ENCODE assay signal across 8 cellular contexts in the genomic region with DNA sequence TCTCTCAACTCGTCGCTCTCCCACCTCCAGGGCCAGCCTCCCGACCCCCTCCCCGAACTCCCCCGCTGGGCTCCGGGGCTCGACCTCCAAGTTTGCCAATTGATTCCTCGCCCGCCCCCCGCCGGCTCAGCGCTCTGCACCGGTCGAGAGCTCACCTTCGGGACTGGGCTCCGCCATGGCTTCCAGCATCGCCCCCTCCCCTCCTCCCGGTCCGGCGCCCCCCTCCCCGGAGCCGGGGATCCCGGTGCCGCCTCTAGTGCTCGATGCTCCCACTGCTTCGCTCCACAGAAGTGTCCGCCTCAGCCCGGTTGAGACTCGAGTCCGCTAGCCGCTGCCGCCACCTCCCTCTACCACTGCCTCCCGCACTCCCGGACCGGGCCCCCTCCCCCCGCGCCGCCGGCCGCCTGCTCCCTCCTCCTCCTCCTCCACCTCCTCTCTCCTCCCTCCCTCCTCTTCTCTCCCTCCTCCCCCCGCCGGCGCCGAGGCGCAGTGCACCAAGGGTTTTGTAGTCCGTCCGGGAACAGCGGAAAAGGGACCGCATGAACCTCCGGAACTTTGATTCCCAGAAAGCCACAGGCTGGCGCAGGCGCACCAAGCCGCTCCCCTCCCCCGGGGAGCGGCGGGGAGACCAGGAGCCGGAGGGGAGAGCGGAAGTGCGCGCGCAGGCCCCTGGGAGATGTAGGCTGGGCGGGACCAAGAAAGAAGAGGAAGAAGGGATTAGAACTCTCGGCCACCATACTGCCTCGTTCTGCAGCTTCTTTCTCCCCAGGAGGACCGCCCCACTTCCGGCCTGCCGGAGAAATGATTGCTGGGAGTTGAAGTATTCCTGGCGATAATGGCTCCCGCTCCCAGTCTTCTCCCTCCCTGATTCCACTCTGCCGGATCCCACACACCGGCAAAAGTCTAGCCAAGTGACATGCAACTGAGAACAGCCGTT. TPM values are rescaled to one million over a fixed set of nuclear protein-coding genes. Genes with fewer than 3 reads are reported as not detected.
DNase-seq lines count a peak whose midpoint lies in the region; ATAC-seq and TF ChIP-seq lines count a peak whose summit lies in the region.

A gene (minus strand): TSS at position 367 of the 937 bp plus-strand sequence. CDS start 178 bp downstream, at position 189.

- no TSS peak for BruUV-seq in HCT116 (replicated peaks; lab: Mats Ljungman, UMichigan)

- in situ Hi-C loops in SK-MEL-5 (cut with HindIII; ENCODE audit: low pct_unique_long_range_greater_than_20kb, low sequenced_read_pairs): no loop called here

- peak within 1 kb of the TSS; percentile 82 for H3K4me2 ChIP-seq in HCT116 (ENCODE audit: low read length)
- H3K4me2 ChIP-seq in neural progenitor cell: peak within 1 kb of the TSS; percentile 83

- no peak for TF ChIP-seq POLR2A in HCT116 (IDR thresholded peaks at IDR 0.05; ENCODE audit: borderline replicate concordance, extremely low read depth, insufficient read depth, insufficient read length)

- intact Hi-C loops in HCT116 (cut with micrococcal nuclease): no loop called here

- H3K27ac ChIP-seq in HCT116 (ENCODE audit: low read depth, low read length) (peak within 1 kb of the TSS; percentile 92), foreskin keratinocyte (peak within 1 kb of the TSS; percentile 45), neural progenitor cell (peak within 1 kb of the TSS; percentile 64)

- peaks cover 10% of the 10 kb centered on the region for H3K27me3 Mint-ChIP-seq in neural progenitor cell (ENCODE audit: insufficient read depth, low read depth)

- H3K36me3 ChIP-seq in HCT116 (ENCODE audit: control insufficient read depth in 1 of 2, insufficient read depth in 2 of 2, low read length in 2 of 2) (peaks cover 24 to 40% of the 10 kb centered on the region in 2 experiments), neural progenitor cell (no peaks in the 10 kb centered on the region)

- no peak for TF ChIP-seq RAD21 in HCT116 (IDR thresholded peaks at IDR 0.05; ENCODE audit: low read depth)

- H3K4me1 Mint-ChIP-seq in neural progenitor cell: peaks cover 50% of the 10 kb centered on the region

- H4K20me1 ChIP-seq in HCT116 (ENCODE audit: insufficient read depth): no peaks in the 10 kb centered on the region
- H4K20me1 ChIP-seq in neural progenitor cell (ENCODE audit: low read depth): peaks cover 28% of the 10 kb centered on the region

- CTCF ChIA-PET in HCT116 (lab: Charles Lee): interaction anchor here (2.3 to 3.0 kb wide), 2 partner anchors 19 to 57 kb away, joined by 5 to 16 read pairs; a partner anchor contains a TSS

- RAD21 ChIA-PET in HCT116 (lab: Charles Lee; ENCODE audit: low non-redundant PET in 1 of 2, low total read pairs in 2 of 2, uncharacterized antibody in 2 of 2, unreplicated experiment in 2 of 2): no interaction called here

- DNase-seq in ELR (ENCODE audit: low read depth) (peak; percentile 100), HCT116 (ENCODE audit: low read depth, low spot score) (peak; percentile 99), MV-4-11 (lab: John Stamatoyannopoulos, UW) (peak; percentile 99), SK-MEL-5 (ENCODE audit: low read depth, low spot score) (peak; percentile 99), foreskin keratinocyte (peak; percentile 98 to 99), neural progenitor cell (ENCODE audit: low spot score) (peak; percentile 100), stromal cell of bone marrow (ENCODE audit: low read depth) (peak; percentile 99)
- peak; percentile 98 for DNase-seq in activated naive CD4-positive, alpha-beta T cell treated with Interleukin-2 at 50 U/mL for 16 hours

- peak; percentile 61 for ATAC-seq in HCT116
- ATAC-seq in foreskin keratinocyte: peak; percentile 68

- H3K4me3 ChIP-seq in HCT116 (replicated peaks in 1 of 2; ENCODE audit: low read depth in 1 of 2, low read length in 2 of 2): peak within 1 kb of the TSS; percentile 97 to 99
- H3K4me3 ChIP-seq in neural progenitor cell: peak within 1 kb of the TSS; percentile 99

- H3K27ac Mint-ChIP-seq in neural progenitor cell: peak within 1 kb of the TSS; percentile 94

- H3K9me3 ChIP-seq in HCT116 (ENCODE audit: control insufficient read depth in 1 of 2, insufficient read depth in 1 of 2, low read depth in 1 of 2, low read length in 2 of 2): no peaks in the 10 kb centered on the region
- no peaks in the 10 kb centered on the region for H3K9me3 ChIP-seq in neural progenitor cell (ENCODE audit: low read depth)

- TF ChIP-seq CTCF in HCT116 (IDR thresholded peaks at IDR 0.05 in 2 of 3, conservative IDR thresholded peaks at IDR 0.05 in 1 of 3; ENCODE audit: borderline replicate concordance in 1 of 3, insufficient read depth in 1 of 3, low read depth in 2 of 3, low read length in 2 of 3) (no peak), foreskin keratinocyte (conservative IDR thresholded peaks at IDR 0.05) (no peak), neural progenitor cell (IDR thresholded peaks at IDR 0.05) (no peak)

- H3K9me3 Mint-ChIP-seq in neural progenitor cell: no peaks in the 10 kb centered on the region

- no peaks in the 10 kb centered on the region for H3K9me2 ChIP-seq in HCT116 (ENCODE audit: insufficient read depth)

- H2AFZ ChIP-seq in HCT116 (ENCODE audit: low read depth, low read length, poor library complexity, severe bottlenecking): no peak within 1 kb of the TSS
- no peak within 1 kb of the TSS for H2AFZ ChIP-seq in neural progenitor cell (replicated peaks)

- H3K9ac ChIP-seq in HCT116 (ENCODE audit: low read length) (peak within 1 kb of the TSS; percentile 100), neural progenitor cell (peak within 1 kb of the TSS; percentile 86)

- POLR2A ChIA-PET in HCT116 (lab: Charles Lee): interaction anchor here (0.9 to 1.3 kb wide), 5 partner anchors 19 to 447 kb away, joined by 3 to 4 read pairs (median 3); a partner anchor contains a TSS

- H3K4me3 Mint-ChIP-seq in neural progenitor cell: peak within 1 kb of the TSS; percentile 99

- H3K36me3 Mint-ChIP-seq in neural progenitor cell: peaks cover 24% of the 10 kb centered on the region

- peaks cover 74% of the 10 kb centered on the region for H3F3A ChIP-seq in neural progenitor cell (ENCODE audit: low read depth)

- H3K27me3 ChIP-seq in HCT116 (ENCODE audit: insufficient read depth, low read length) (no peaks in the 10 kb centered on the region), foreskin keratinocyte (no peaks in the 10 kb centered on the region), neural progenitor cell (no peaks in the 10 kb centered on the region)

- peaks cover 37 to 64% of the 10 kb centered on the region in 2 experiments for H3K4me1 ChIP-seq in HCT116 (ENCODE audit: control insufficient read depth in 1 of 2, insufficient read depth in 2 of 2, low read length in 2 of 2)
- H3K4me1 ChIP-seq in foreskin keratinocyte: no peaks in the 10 kb centered on the region
- H3K4me1 ChIP-seq in neural progenitor cell: peaks cover 18% of the 10 kb centered on the region

- H3K79me2 ChIP-seq in HCT116 (ENCODE audit: insufficient read depth, low read length): peaks cover 59% of the 10 kb centered on the region
- H3K79me2 ChIP-seq in neural progenitor cell (ENCODE audit: low read depth): peaks cover 69% of the 10 kb centered on the region

TF ChIP-seq in HCT116, 20 proteins besides CTCF, POLR2A, EP300 and RAD21 (continues in another document):
- TF ChIP-seq ZNF274 (IDR thresholded peaks at IDR 0.05; ENCODE audit: low read depth, low read length): no peak
- TF ChIP-seq EZH2 (IDR thresholded peaks at IDR 0.05): no peak
- peak; percentile 84 for TF ChIP-seq TCF7L2 (IDR thresholded peaks at IDR 0.05; ENCODE audit: borderline replicate concordance, extremely low read depth, insufficient read depth, insufficient read length)
- TF ChIP-seq, protein P1, sequence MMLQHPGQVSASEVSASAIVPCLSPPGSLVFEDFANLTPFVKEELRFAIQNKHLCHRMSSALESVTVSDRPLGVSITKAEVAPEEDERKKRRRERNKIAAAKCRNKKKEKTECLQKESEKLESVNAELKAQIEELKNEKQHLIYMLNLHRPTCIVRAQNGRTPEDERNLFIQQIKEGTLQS (IDR thresholded peaks at IDR 0.05): no peak
- no peak for TF ChIP-seq CBX3 (IDR thresholded peaks at IDR 0.05; ENCODE audit: low read depth)
- TF ChIP-seq, protein P2, sequence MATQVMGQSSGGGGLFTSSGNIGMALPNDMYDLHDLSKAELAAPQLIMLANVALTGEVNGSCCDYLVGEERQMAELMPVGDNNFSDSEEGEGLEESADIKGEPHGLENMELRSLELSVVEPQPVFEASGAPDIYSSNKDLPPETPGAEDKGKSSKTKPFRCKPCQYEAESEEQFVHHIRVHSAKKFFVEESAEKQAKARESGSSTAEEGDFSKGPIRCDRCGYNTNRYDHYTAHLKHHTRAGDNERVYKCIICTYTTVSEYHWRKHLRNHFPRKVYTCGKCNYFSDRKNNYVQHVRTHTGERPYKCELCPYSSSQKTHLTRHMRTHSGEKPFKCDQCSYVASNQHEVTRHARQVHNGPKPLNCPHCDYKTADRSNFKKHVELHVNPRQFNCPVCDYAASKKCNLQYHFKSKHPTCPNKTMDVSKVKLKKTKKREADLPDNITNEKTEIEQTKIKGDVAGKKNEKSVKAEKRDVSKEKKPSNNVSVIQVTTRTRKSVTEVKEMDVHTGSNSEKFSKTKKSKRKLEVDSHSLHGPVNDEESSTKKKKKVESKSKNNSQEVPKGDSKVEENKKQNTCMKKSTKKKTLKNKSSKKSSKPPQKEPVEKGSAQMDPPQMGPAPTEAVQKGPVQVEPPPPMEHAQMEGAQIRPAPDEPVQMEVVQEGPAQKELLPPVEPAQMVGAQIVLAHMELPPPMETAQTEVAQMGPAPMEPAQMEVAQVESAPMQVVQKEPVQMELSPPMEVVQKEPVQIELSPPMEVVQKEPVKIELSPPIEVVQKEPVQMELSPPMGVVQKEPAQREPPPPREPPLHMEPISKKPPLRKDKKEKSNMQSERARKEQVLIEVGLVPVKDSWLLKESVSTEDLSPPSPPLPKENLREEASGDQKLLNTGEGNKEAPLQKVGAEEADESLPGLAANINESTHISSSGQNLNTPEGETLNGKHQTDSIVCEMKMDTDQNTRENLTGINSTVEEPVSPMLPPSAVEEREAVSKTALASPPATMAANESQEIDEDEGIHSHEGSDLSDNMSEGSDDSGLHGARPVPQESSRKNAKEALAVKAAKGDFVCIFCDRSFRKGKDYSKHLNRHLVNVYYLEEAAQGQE (IDR thresholded peaks at IDR 0.05; ENCODE audit: low read depth): no peak
- TF ChIP-seq POLR2AphosphoS5 (IDR thresholded peaks at IDR 0.05; ENCODE audit: low read depth, low read length): 0 out of 2 replicates have a peak, but pooled peaks have one; percentile 26
- no peak for TF ChIP-seq EZH2phosphoT487 (IDR thresholded peaks at IDR 0.05; ENCODE audit: borderline replicate concordance)

RNA-seq across cellular contexts. Expression of the gene that starts here (rescaled TPM):
- total RNA-seq in HCT116 (2021; ENCODE audit: unreplicated experiment) (48.5 TPM), foreskin keratinocyte (49.1 and 51.2 TPM in 2 replicates), neural progenitor cell (ENCODE audit: low replicate concordance) (31.6 and 59.1 TPM in 2 replicates)
- polyA plus RNA-seq in HCT116 (2012): 21.5 and 35.2 TPM in 2 replicates
- total RNA-seq in SK-MEL-5 (2014; rRNA removed; shearing (Covaris generic)): 69.0 and 81.3 TPM in 2 replicates
- 73.5 and 76.9 TPM in 2 replicates for polyA plus RNA-seq in SK-MEL-5 (2015; cell fraction: cytosol; rRNA removed)
- polyA plus RNA-seq in SK-MEL-5 (2015; cell fraction: nucleus; rRNA removed): 31.9 and 70.5 TPM in 2 replicates
- polyA plus RNA-seq in foreskin keratinocyte: 55.9 and 56.8 TPM in 2 replicates

Comparison
In these comparisons a context has a peak if more than half of its experiments do, and no peak if none do; other contexts are left out.
1. Peak in every context shown above with its lines: DNase-seq, ATAC-seq, H3K4me3 ChIP-seq and H3K27ac ChIP-seq.